Comparison of ENCODE assay signal across 22 cellular contexts in genomic region chr13:49604570-49604969, GRCh38. TPM values are rescaled to one million over a fixed set of nuclear protein-coding genes. Genes with fewer than 3 reads are reported as not detected.
DNase-seq lines count a peak whose midpoint lies in the region; ATAC-seq, FAIRE-seq and TF ChIP-seq lines count a peak whose summit lies in the region.
"Had no signal": no experiment of that assay in that cellular context is flagged by ENCODE, and none has a peak within 500 bp of the region (broad histone marks: within the 10 kb centered on the region; RNA-seq: fewer than 3 reads in every experiment).

No MANE protein-coding gene starts in this region.

- H3K9me3 ChIP-seq in HepG2 (ENCODE audit: low read length) = no peaks in the 10 kb centered on the region
- no peaks in the 10 kb centered on the region for H3K9me3 ChIP-seq in right lobe of liver
- H3K9me3 ChIP-seq: ascending aorta, lower lobe of right lung, upper lobe of right lung had no signal

- TF ChIP-seq EP300 in HepG2 (IDR thresholded peaks at IDR 0.05; ENCODE audit: low read depth in 2 of 2, low read length in 2 of 2) (no peak), HepG2 (CRISPR knock-in tag; IDR thresholded peaks at IDR 0.05; ENCODE audit: borderline replicate concordance) (no peak)

- peak overlapping the region; percentile 70 for H3K4me2 ChIP-seq in HepG2 (ENCODE audit: low read depth, low read length)

- TF ChIP-seq POLR2A in HepG2 (IDR thresholded peaks at IDR 0.05; ENCODE audit: insufficient read depth in 1 of 2, low read depth in 2 of 2, low read length in 2 of 2) (no peak), right lobe of liver (IDR thresholded peaks at IDR 0.05) (no peak)

- no peaks in the 10 kb centered on the region for H3K79me2 ChIP-seq in HepG2 (ENCODE audit: insufficient read depth, low read length)

- H3K36me3 ChIP-seq in HepG2 (replicated peaks in 1 of 2; ENCODE audit: control insufficient read depth in 1 of 2, insufficient read depth in 2 of 2, low read length in 2 of 2) (no peaks in the 10 kb centered on the region), right lobe of liver (no peaks in the 10 kb centered on the region), brain microvascular endothelial cell (replicated peaks) (no peaks in the 10 kb centered on the region)
- H3K36me3 ChIP-seq: ascending aorta, lower lobe of right lung, upper lobe of right lung had no signal

- in situ Hi-C loops in HepG2 (cut with HindIII; ENCODE audit: extremely low pct_ligation_motif_present, low pct_unique_long_range_greater_than_20kb) (no loop called here), SK-MEL-5 (cut with HindIII; ENCODE audit: low pct_unique_long_range_greater_than_20kb, low sequenced_read_pairs) (no loop called here), brain microvascular endothelial cell (cut with HindIII; ENCODE audit: low pct_ligation_motif_present, low sequenced_read_pairs) (no loop called here)

- H3K27ac ChIP-seq in HepG2 (ENCODE audit: extremely low read length, insufficient read depth, low read length) = no peak overlapping the region
- H3K27ac ChIP-seq in right lobe of liver = no peak overlapping the region
- no peak overlapping the region for H3K27ac ChIP-seq in brain microvascular endothelial cell
- H3K27ac ChIP-seq: ascending aorta, lower lobe of right lung, upper lobe of right lung had no signal

- H3K27me3 ChIP-seq in HepG2 (ENCODE audit: control insufficient read depth in 1 of 2, insufficient read depth in 2 of 2, low read length in 2 of 2) = no peaks in the 10 kb centered on the region
- H3K27me3 ChIP-seq in right lobe of liver = no peaks in the 10 kb centered on the region
- no peaks in the 10 kb centered on the region for H3K27me3 ChIP-seq in brain microvascular endothelial cell (replicated peaks)
- H3K27me3 ChIP-seq: ascending aorta, upper lobe of right lung had no signal

- peaks cover 24% of the 10 kb centered on the region for H3K4me1 ChIP-seq in HepG2 (ENCODE audit: insufficient read depth, low read length)
- no peaks in the 10 kb centered on the region for H3K4me1 ChIP-seq in right lobe of liver
- H3K4me1 ChIP-seq: ascending aorta, lower lobe of right lung, upper lobe of right lung had no signal

- no peaks in the 10 kb centered on the region for H4K20me1 ChIP-seq in HepG2 (ENCODE audit: insufficient read depth, low read length)

- FAIRE-seq in HepG2 (lab: Jason Lieb, UNC) = peak; percentile 60
- FAIRE-seq: A204.1 had no signal

- no peak for TF ChIP-seq RAD21 in HepG2 (CRISPR knock-in tag; IDR thresholded peaks at IDR 0.05)

- intact Hi-C loops in HepG2 (cut with micrococcal nuclease; ENCODE audit: unreplicated experiment) (no loop called here), right lobe of liver (cut with DNase I) (loop anchor here in 1 of 2 donors (5.0 kb wide), 1 partner anchor 302 kb away; no protein-coding TSS in a partner anchor)

- ATAC-seq in HepG2 = peak; percentile 32; the same call in 1 of the 3 replicates
- ATAC-seq in right lobe of liver = no peak
- ATAC-seq in HG03280 (IDR thresholded peaks at IDR 0.05; ENCODE audit: unreplicated experiment) = no peak
- ATAC-seq in HG03139 (IDR thresholded peaks at IDR 0.05; ENCODE audit: unreplicated experiment) = no peak
- ATAC-seq: activated naive CD4-positive, alpha-beta T cell treated with anti-CD3 and anti-CD28 coated beads, Interleukin-2, amount 50 U/mL, for 72 hours; lower lobe of right lung; upper lobe of right lung had no signal

- POLR2A ChIA-PET in HepG2 (lab: Yijun Ruan, JAX) = interaction anchor here (1.0 to 1.6 kb wide), 3 partner anchors 19 to 390 kb away, joined by 3 to 8 read pairs (median 3); partner anchors contain the start of gene RCBTB1

- TF ChIP-seq CTCF in HepG2 (CRISPR knock-in tag; IDR thresholded peaks at IDR 0.05) (peak; percentile 19; the same call in 1 of the 2 replicates), right lobe of liver (IDR thresholded peaks at IDR 0.05) (no peak), brain microvascular endothelial cell (IDR thresholded peaks at IDR 0.05; ENCODE audit: low read depth, low read length, missing control alignments) (no peak)

- H3K4me3 ChIP-seq in HepG2 (replicated peaks in 1 of 3; ENCODE audit: insufficient read depth in 1 of 3, low read depth in 2 of 3, low read length in 3 of 3) (peak overlapping the region in 2 of 3 experiments; percentile 8 to 31; a peak in 2 of 6 replicates), right lobe of liver (no peak overlapping the region), brain microvascular endothelial cell (ENCODE audit: low read depth, low read length) (no peak overlapping the region)
- H3K4me3 ChIP-seq: ascending aorta, lower lobe of right lung, upper lobe of right lung had no signal

- no peak overlapping the region for H3K9ac ChIP-seq in HepG2 (ENCODE audit: insufficient read depth, low read depth, low read length)

- CTCF ChIA-PET in HepG2 (lab: Yijun Ruan, JAX; ENCODE audit: low intra/inter-chr PET ratio, low total read pairs) = no interaction called here

- no TSS peak for BruUV-seq in HepG2 (replicated peaks; lab: Mats Ljungman, UMichigan)

- WGBS in HepG2 (ENCODE audit: low lambda C conversion rate) = 2% methylated on average over 5 of the region's 5 CpGs
- 35% methylated on average over 5 of the region's 5 CpGs for WGBS in right lobe of liver (ENCODE audit: insufficient coverage, low coverage, low lambda C conversion rate, missing lambda C conversion rate)

- DNase-seq in HepG2 (ENCODE audit: low spot score) = peak; percentile 18
- no peak for DNase-seq in right lobe of liver
- DNase-seq in SK-MEL-5 (ENCODE audit: low read depth, low spot score) = peak; percentile 54
- DNase-seq in iris pigment epithelial cell (ENCODE audit: low read depth) = peak; percentile 24
- no peak for DNase-seq in brain microvascular endothelial cell
- no peak for DNase-seq in NCI-H345 (lab: John Stamatoyannopoulos, UW)
- DNase-seq: activated B cell treated with CpG ODN at 0.5 μM for 24 hours; activated CD4-positive, alpha-beta T cell treated with anti-CD3 and anti-CD28 coated beads, Interleukin-2, amount 50 U/mL, for 48 hours; activated CD8-positive, alpha-beta memory T cell treated with anti-CD3 and anti-CD28 coated beads, Interleukin-2, amount 50 U/mL, for 4 hours; AML-193; central memory CD4-positive, alpha-beta T cell; DMS79; H9; lower lobe of right lung; stimulated activated CD4-positive, alpha-beta T cell treated with anti-CD3 and anti-CD28 coated beads, Interleukin-2, amount 100 ng/mL, for 24 hours; upper lobe of right lung had no signal

- H2AFZ ChIP-seq in HepG2 (ENCODE audit: low read length) = no peak overlapping the region

RNA-seq across cellular contexts. Expression of gene RCBTB1, which starts 19.2 kb away (rescaled TPM):
- total RNA-seq in HepG2 (2016; rRNA removed; fragmentation: Illumina TruSeq; extraction: Trizol) (21.6 and 28.3 TPM in 2 replicates), right lobe of liver (1 to 10 TPM; 5.8 to 9.5 (median 7.3) TPM)
- 3.2 and 3.7 TPM in 2 replicates for total RNA-seq in HepG2 (2016; cell fraction: cytosol; rRNA removed; fragmentation: Illumina TruSeq; extraction: Trizol; ENCODE audit: low read depth)
- 21.1 and 26.2 TPM in 2 replicates for total RNA-seq in HepG2 (2016; cell fraction: insoluble cytoplasmic fraction; rRNA removed; fragmentation: Illumina TruSeq; extraction: Trizol)
- 12.9 and 13.0 TPM in 2 replicates for total RNA-seq in HepG2 (2016; cell fraction: membrane; rRNA removed; fragmentation: Illumina TruSeq; extraction: Trizol)
- total RNA-seq in HepG2 (2016; cell fraction: nucleus; rRNA removed; fragmentation: Illumina TruSeq; extraction: Trizol) = 21.1 and 23.4 TPM in 2 replicates
- 11.0 and 13.4 TPM in 2 replicates for polyA plus RNA-seq in HepG2 (2011; rRNA removed)
- polyA plus RNA-seq in HepG2 (2011; cell fraction: cytosol; rRNA removed) = 6.5 and 8.7 TPM in 2 replicates
- 11.5 and 13.2 TPM in 2 replicates for polyA plus RNA-seq in HepG2 (2011; cell fraction: nucleus; rRNA removed)
- polyA plus RNA-seq in HepG2 (2012) = 12.5 and 13.4 TPM in 2 replicates
- 1.7 and 1.8 TPM in 2 replicates for polyA plus RNA-seq in HepG2 (2016; cell fraction: cytosol; fragmentation: Illumina TruSeq; extraction: Trizol; ENCODE audit: low read depth)
- 24.7 and 26.7 TPM in 2 replicates for polyA plus RNA-seq in HepG2 (2016; cell fraction: insoluble cytoplasmic fraction; fragmentation: Illumina TruSeq; extraction: Trizol; ENCODE audit: low read depth)
- polyA plus RNA-seq in HepG2 (2016; cell fraction: membrane; fragmentation: Illumina TruSeq; extraction: Trizol; ENCODE audit: low read depth) = 7.0 and 7.6 TPM in 2 replicates
- 36.4 and 40.4 TPM in 2 replicates for polyA plus RNA-seq in HepG2 (2016; cell fraction: nucleus; fragmentation: Illumina TruSeq; extraction: Trizol; ENCODE audit: insufficient read depth, low read depth)
- polyA minus RNA-seq in HepG2 (2011; rRNA and poly(A)+ RNA removed; ENCODE audit: low replicate concordance) = 5.9 and 18.2 TPM in 2 replicates
- polyA minus RNA-seq in HepG2 (2011; cell fraction: cytosol; rRNA and poly(A)+ RNA removed) = 8.4 and 9.7 TPM in 2 replicates
- polyA minus RNA-seq in HepG2 (2011; cell fraction: nucleus; rRNA and poly(A)+ RNA removed) = 17.5 and 20.1 TPM in 2 replicates
- 17.6 and 18.0 TPM in 2 replicates for total RNA-seq in SK-MEL-5 (2014; rRNA removed; shearing (Covaris generic))
- polyA plus RNA-seq in SK-MEL-5 (2015; cell fraction: cytosol; rRNA removed) = 21.7 and 29.3 TPM in 2 replicates
- 116 and 132 TPM in 2 replicates for polyA plus RNA-seq in SK-MEL-5 (2015; cell fraction: nucleus; rRNA removed)

RNA-seq across cellular contexts. Expression of gene ARL11, which starts 23.7 kb away (rescaled TPM):
- total RNA-seq in HepG2 (2016; rRNA removed; fragmentation: Illumina TruSeq; extraction: Trizol) (0.04 TPM in 1 of 2 replicates, not detected in the other), right lobe of liver (under 1 TPM; 0.18 to 0.53 (median 0.39) TPM)
- not detected in 2 replicates for total RNA-seq in HepG2 (2016; cell fraction: cytosol; rRNA removed; fragmentation: Illumina TruSeq; extraction: Trizol; ENCODE audit: low read depth)
- total RNA-seq in HepG2 (2016; cell fraction: insoluble cytoplasmic fraction; rRNA removed; fragmentation: Illumina TruSeq; extraction: Trizol) = 0.06 and 0.07 TPM in 2 replicates
- total RNA-seq in HepG2 (2016; cell fraction: membrane; rRNA removed; fragmentation: Illumina TruSeq; extraction: Trizol) = 0.15 TPM in 1 of 2 replicates, not detected in the other
- 0.12 TPM in 1 of 2 replicates, not detected in the other for total RNA-seq in HepG2 (2016; cell fraction: nucleus; rRNA removed; fragmentation: Illumina TruSeq; extraction: Trizol)
- 0.17 and 0.22 TPM in 2 replicates for polyA plus RNA-seq in HepG2 (2011; rRNA removed)
- polyA plus RNA-seq in HepG2 (2011; cell fraction: cytosol; rRNA removed) = 0.11 and 0.18 TPM in 2 replicates
- 0.05 and 0.09 TPM in 2 replicates for polyA plus RNA-seq in HepG2 (2011; cell fraction: nucleus; rRNA removed)
- 0.15 TPM in 2 replicates for polyA plus RNA-seq in HepG2 (2012)
- polyA plus RNA-seq in HepG2 (2016; cell fraction: cytosol; fragmentation: Illumina TruSeq; extraction: Trizol; ENCODE audit: low read depth) = 0.03 TPM in 1 of 2 replicates, not detected in the other
- 0.05 and 0.11 TPM in 2 replicates for polyA plus RNA-seq in HepG2 (2016; cell fraction: insoluble cytoplasmic fraction; fragmentation: Illumina TruSeq; extraction: Trizol; ENCODE audit: low read depth)
- polyA plus RNA-seq in HepG2 (2016; cell fraction: membrane; fragmentation: Illumina TruSeq; extraction: Trizol; ENCODE audit: low read depth) = 0.06 TPM in 1 of 2 replicates, not detected in the other
- 0.15 TPM in 1 of 2 replicates, not detected in the other for polyA plus RNA-seq in HepG2 (2016; cell fraction: nucleus; fragmentation: Illumina TruSeq; extraction: Trizol; ENCODE audit: insufficient read depth, low read depth)
- 0.18 TPM in 1 of 2 replicates, not detected in the other for polyA minus RNA-seq in HepG2 (2011; rRNA and poly(A)+ RNA removed; ENCODE audit: low replicate concordance)
- not detected in 2 replicates for polyA minus RNA-seq in HepG2 (2011; cell fraction: cytosol; rRNA and poly(A)+ RNA removed)
- polyA minus RNA-seq in HepG2 (2011; cell fraction: nucleus; rRNA and poly(A)+ RNA removed) = 0.25 and 0.26 TPM in 2 replicates
- not detected in 2 replicates for total RNA-seq in SK-MEL-5 (2014; rRNA removed; shearing (Covaris generic))
- polyA plus RNA-seq in SK-MEL-5 (2015; cell fraction: cytosol; rRNA removed) = 0.04 TPM in 1 of 2 replicates, not detected in the other
- polyA plus RNA-seq in SK-MEL-5 (2015; cell fraction: nucleus; rRNA removed) = not detected in 2 replicates
- total RNA-seq: kidney epithelial cell had no signal

Comparison
In these comparisons a context has a peak if more than half of its experiments do, and no peak if none do; other contexts are left out.
1. DNase-seq: peak in HepG2 (single experiment), SK-MEL-5 (single experiment) and iris pigment epithelial cell (single experiment); none in right lobe of liver (0 of 3), brain microvascular endothelial cell (single experiment) and NCI-H345 (single experiment).
2. H3K4me3 ChIP-seq: peak in HepG2 (2 of 3); none in right lobe of liver (0 of 3) and brain microvascular endothelial cell (single experiment).